35 cellular contexts compared by ENCODE assay signal in the genomic region with DNA sequence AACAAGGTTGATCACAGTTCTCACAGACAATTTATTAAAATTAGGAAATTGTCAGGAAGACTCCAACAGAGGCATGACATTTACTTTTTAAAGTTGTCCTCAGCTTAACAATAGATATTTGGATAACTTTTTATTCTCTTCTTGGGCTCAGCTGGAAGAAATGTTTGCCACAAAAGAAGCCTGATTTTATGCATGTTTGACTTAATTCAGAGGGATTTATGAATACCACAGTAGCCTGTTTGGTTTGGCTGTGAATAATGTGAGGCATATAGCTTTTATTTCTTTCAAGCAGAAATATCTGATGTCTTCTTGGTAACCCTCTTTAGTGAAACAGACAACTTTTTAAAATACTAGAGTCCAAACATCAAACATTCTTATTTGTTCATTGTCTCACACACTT.
"Had no signal": no experiment of that assay in that cellular context is flagged by ENCODE, and none has a peak within 500 bp of the region (broad histone marks: within the 10 kb centered on the region; RNA-seq: fewer than 3 reads in every experiment).

No MANE protein-coding gene starts in this region.

- H3K27me3 ChIP-seq: Peyer's patch had no signal

- H3K9me3 Mint-ChIP-seq: activated CD4-positive, alpha-beta memory T cell treated with anti-CD3 and anti-CD28 coated beads for 36 hours; activated naive CD4-positive, alpha-beta T cell treated with anti-CD3 and anti-CD28 coated beads, Interleukin-2, amount 10 ng/mL, durations not matched to agents 7 days and 5 days; activated naive CD8-positive, alpha-beta T cell treated with anti-CD3 and anti-CD28 coated beads, Interleukin-2, amount 50 U/mL, for 24 hours; T-helper 1 cell treated with Interleukin-12 subunit alpha and Interleukin-12 subunit beta and Interleukin-4 antibody, amounts not matched to agents 30 μg/mL and 1 μg/mL, for 36 hours; T-helper 2 cell treated with Interferon-gamma antibody and Interleukin-4, amounts not matched to agents 5 μg/mL and 100 μg/mL, for 36 hours had no signal

- H3K9me3 ChIP-seq: Peyer's patch, SJSA1, SK-N-SH had no signal

- DNase-seq: activated B cell treated with CpG ODN at 0.5 μM for 24 hours; activated CD4-positive, alpha-beta memory T cell treated with anti-CD3 and anti-CD28 coated beads for 36 hours; activated CD4-positive, alpha-beta T cell treated with anti-CD3 and anti-CD28 coated beads for 4 hours; activated CD4-positive, alpha-beta T cell treated with anti-CD3 and anti-CD28 coated beads, Interleukin-2, amount 50 U/mL, for 1 hour; activated CD4-positive, CD25-positive, alpha-beta regulatory T cell treated with anti-CD3 and anti-CD28 coated beads, Interleukin-2, amount 50 U/mL, for 72 hours; activated CD8-positive, alpha-beta memory T cell treated with anti-CD3 and anti-CD28 coated beads, Interleukin-2, amount 50 U/mL, for 4 hours; activated effector memory CD4-positive, alpha-beta T cell treated with Interleukin-2 at 50 U/mL for 16 hours; activated naive CD4-positive, alpha-beta T cell treated with anti-CD3 and anti-CD28 coated beads, Interleukin-2, amount 10 ng/mL, durations not matched to agents 7 days and 5 days; activated naive CD8-positive, alpha-beta T cell treated with anti-CD3 and anti-CD28 coated beads, Interleukin-2, amount 50 U/mL, for 24 hours; activated T-cell treated with anti-CD3 and anti-CD28 coated beads for 4 hours; activated T-cell treated with anti-CD3 and anti-CD28 coated beads, Interleukin-2, amount 50 U/mL, for 4 hours; anterior cingulate cortex; caudate nucleus; cerebellar nuclear complex; Kasumi-1; KG1; MM.1S; NCI-H1092 treated with DMSO at 0.1 percent for 48 hours; NCI-H1436; NCI-H1694; NCI-H1930; NCI-H2081 treated with DMSO at 0.1 percent for 48 hours; NCI-H345; NCI-H524 treated with DMSO at 0.1 percent for 48 hours; Peyer's patch; RPMI8226; SHP77 treated with DMSO at 0.1 percent for 48 hours; SK-N-SH had no signal

- H3K4me3 Mint-ChIP-seq: activated B cell treated with CpG ODN at 0.5 μM for 24 hours; activated CD4-positive, alpha-beta memory T cell treated with anti-CD3 and anti-CD28 coated beads for 36 hours; activated naive CD4-positive, alpha-beta T cell treated with anti-CD3 and anti-CD28 coated beads, Interleukin-2, amount 10 ng/mL, durations not matched to agents 7 days and 5 days; activated naive CD8-positive, alpha-beta T cell; activated naive CD8-positive, alpha-beta T cell treated with anti-CD3 and anti-CD28 coated beads, Interleukin-2, amount 50 U/mL, for 24 hours; activated T-cell treated with anti-CD3 and anti-CD28 coated beads, Interleukin-2, amount 50 U/mL, for 4 hours; T-helper 1 cell treated with Interleukin-12 subunit alpha and Interleukin-12 subunit beta and Interleukin-4 antibody, amounts not matched to agents 30 μg/mL and 1 μg/mL, for 36 hours; T-helper 2 cell treated with Interferon-gamma antibody and Interleukin-4, amounts not matched to agents 5 μg/mL and 100 μg/mL, for 36 hours had no signal

- H3K27ac Mint-ChIP-seq: activated B cell treated with CpG ODN at 0.5 μM for 24 hours; activated CD4-positive, alpha-beta memory T cell treated with anti-CD3 and anti-CD28 coated beads for 36 hours; activated naive CD4-positive, alpha-beta T cell treated with anti-CD3 and anti-CD28 coated beads, Interleukin-2, amount 10 ng/mL, durations not matched to agents 7 days and 5 days; activated naive CD8-positive, alpha-beta T cell; activated naive CD8-positive, alpha-beta T cell treated with anti-CD3 and anti-CD28 coated beads, Interleukin-2, amount 50 U/mL, for 24 hours; brain; T-helper 1 cell treated with Interleukin-12 subunit alpha and Interleukin-12 subunit beta and Interleukin-4 antibody, amounts not matched to agents 30 μg/mL and 1 μg/mL, for 36 hours; T-helper 2 cell treated with Interferon-gamma antibody and Interleukin-4, amounts not matched to agents 5 μg/mL and 100 μg/mL, for 36 hours had no signal

- H3K27ac ChIP-seq: Peyer's patch, SJSA1 had no signal

- H3K36me3 ChIP-seq: Peyer's patch, SJSA1 had no signal

- H3K9ac ChIP-seq: SK-N-SH had no signal

- ATAC-seq: activated naive CD8-positive, alpha-beta T cell treated with anti-CD3 and anti-CD28 coated beads, Interleukin-2, amount 50 U/mL, for 24 hours; activated T-cell treated with anti-CD3 and anti-CD28 coated beads, Interleukin-2, amount 50 U/mL, for 4 hours had no signal

- H3K36me3 Mint-ChIP-seq: activated CD4-positive, alpha-beta memory T cell treated with anti-CD3 and anti-CD28 coated beads for 36 hours; activated naive CD4-positive, alpha-beta T cell treated with anti-CD3 and anti-CD28 coated beads, Interleukin-2, amount 10 ng/mL, durations not matched to agents 7 days and 5 days; activated naive CD8-positive, alpha-beta T cell; brain had no signal

- H3K4me1 ChIP-seq: Peyer's patch, SJSA1 had no signal

- H3K4me3 ChIP-seq: Peyer's patch, SJSA1 had no signal

- H3K4me2 ChIP-seq: SK-N-SH had no signal

- H3K4me1 Mint-ChIP-seq: activated B cell treated with CpG ODN at 0.5 μM for 24 hours; activated naive CD4-positive, alpha-beta T cell treated with anti-CD3 and anti-CD28 coated beads, Interleukin-2, amount 10 ng/mL, durations not matched to agents 7 days and 5 days; activated naive CD8-positive, alpha-beta T cell treated with anti-CD3 and anti-CD28 coated beads, Interleukin-2, amount 50 U/mL, for 24 hours had no signal

- H3K27me3 Mint-ChIP-seq: activated B cell treated with CpG ODN at 0.5 μM for 24 hours; activated CD4-positive, alpha-beta memory T cell treated with anti-CD3 and anti-CD28 coated beads for 36 hours; activated naive CD4-positive, alpha-beta T cell treated with anti-CD3 and anti-CD28 coated beads, Interleukin-2, amount 10 ng/mL, durations not matched to agents 7 days and 5 days; activated naive CD8-positive, alpha-beta T cell; activated naive CD8-positive, alpha-beta T cell treated with anti-CD3 and anti-CD28 coated beads, Interleukin-2, amount 50 U/mL, for 24 hours; brain had no signal

- FAIRE-seq: bronchial epithelial cell, TTC549 had no signal
